Comparison of ENCODE assay signal across 17 cellular contexts in genomic region chr11:113419426-113420003, GRCh38. TPM values are rescaled to one million over a fixed set of nuclear protein-coding genes. Genes with fewer than 3 reads are reported as not detected.
DNase-seq lines count a peak whose midpoint lies in the region; ATAC-seq and TF ChIP-seq lines count a peak whose summit lies in the region.
"Had no signal": no experiment of that assay in that cellular context is flagged by ENCODE, and none has a peak within 500 bp of the region (broad histone marks: within the 10 kb centered on the region; RNA-seq: fewer than 3 reads in every experiment).

No MANE protein-coding gene starts in this region.

- TF ChIP-seq CTCF in GM23338 (conservative IDR thresholded peaks at IDR 0.05; ENCODE audit: low read depth in 2 of 2), result no peak
- no peak for TF ChIP-seq CTCF in neural cell (IDR thresholded peaks at IDR 0.05; ENCODE audit: poor library complexity, severe bottlenecking)

- H3K9me3 Mint-ChIP-seq in GM23338, result no peaks in the 10 kb centered on the region; the same call in 2 of the 3 replicates
- H3K9me3 Mint-ChIP-seq: H9 had no signal

- H3K4me2 ChIP-seq in GM23338 (no peak overlapping the region), neural cell (ENCODE audit: low read length) (no peak overlapping the region)

- no peak overlapping the region for H3K27ac Mint-ChIP-seq in GM23338

- ATAC-seq in GM23338, result peak; percentile 75

- no peaks in the 10 kb centered on the region for H3K36me3 Mint-ChIP-seq in GM23338 (ENCODE audit: low read depth)

- H3K9me3 ChIP-seq in neural cell (ENCODE audit: low read length), result no peaks in the 10 kb centered on the region
- H3K9me3 ChIP-seq: Caco-2, SJCRH30 had no signal

- no peak for TF ChIP-seq EP300 in neural cell (conservative IDR thresholded peaks at IDR 0.05; ENCODE audit: poor library complexity, severe bottlenecking)

- no peaks in the 10 kb centered on the region for H3K27me3 ChIP-seq in GM23338 (ENCODE audit: insufficient read depth)
- no peaks in the 10 kb centered on the region for H3K27me3 ChIP-seq in neural cell (ENCODE audit: insufficient read depth, low read depth, low read length)
- H3K27me3 ChIP-seq: SJCRH30 had no signal

- no peaks in the 10 kb centered on the region for H3K4me1 ChIP-seq in GM23338 (ENCODE audit: insufficient read depth)
- H3K4me1 ChIP-seq: Caco-2, SJCRH30 had no signal

- H3K4me3 Mint-ChIP-seq in GM23338, result no peak overlapping the region
- H3K4me3 Mint-ChIP-seq: H9 had no signal

- H3K27me3 Mint-ChIP-seq in GM23338 (ENCODE audit: insufficient read depth, low read depth, poor library complexity), result peaks cover 9% of the 10 kb centered on the region

- H3K79me2 ChIP-seq in GM23338 (replicated peaks; ENCODE audit: insufficient read depth) (no peaks in the 10 kb centered on the region), neural cell (replicated peaks; ENCODE audit: insufficient read depth, low read length) (no peaks in the 10 kb centered on the region)

- no peak overlapping the region for H3K27ac ChIP-seq in GM23338 (ENCODE audit: low read depth)
- H3K27ac ChIP-seq in neural cell (ENCODE audit: low read length), result no peak overlapping the region
- H3K27ac ChIP-seq: C4-2B, SJCRH30 had no signal

- no peak for TF ChIP-seq RAD21 in neural cell (conservative IDR thresholded peaks at IDR 0.05)

- H3K9ac ChIP-seq in neural cell (ENCODE audit: low read length), result no peak overlapping the region

- H2AFZ ChIP-seq in GM23338, result no peak overlapping the region
- H2AFZ ChIP-seq in neural cell (ENCODE audit: low read depth, low read length), result peak overlapping the region; percentile 27

- no peaks in the 10 kb centered on the region for H3K9me2 ChIP-seq in GM23338 (ENCODE audit: insufficient read depth)
- H3K9me2 ChIP-seq in neural cell (ENCODE audit: insufficient read depth, low read length), result no peaks in the 10 kb centered on the region

- DNase-seq in GM23338 (ENCODE audit: low spot score) (peak; percentile 9), NCI-H1417 (lab: John Stamatoyannopoulos, UW) (peak in 2 of 3 experiments; percentile 86 to 95), NCI-H2227 treated with DMSO at 0.1 percent for 48 hours (lab: John Stamatoyannopoulos, UW) (peak; percentile 80), ureter (ENCODE audit: low spot score) (no peak), DMS 273 (lab: John Stamatoyannopoulos, UW; ENCODE audit: unreplicated experiment) (no peak), Ammon's horn (ENCODE audit: low spot score) (no peak)
- DNase-seq: Caco-2, DMS53, H9, Karpas-422, NCI-H187, NCI-H345, NCI-H748 treated with DMSO at 0.1 percent for 48 hours, SJCRH30 had no signal

- H4K20me1 ChIP-seq in GM23338 (replicated peaks; ENCODE audit: insufficient read depth), result no peaks in the 10 kb centered on the region
- no peaks in the 10 kb centered on the region for H4K20me1 ChIP-seq in neural cell (ENCODE audit: insufficient read depth)

- no peak overlapping the region for H3K4me3 ChIP-seq in GM23338
- no peak overlapping the region for H3K4me3 ChIP-seq in neural cell (ENCODE audit: low read length)
- H3K4me3 ChIP-seq: SJCRH30 had no signal

- H3K4me1 Mint-ChIP-seq in GM23338, result no peaks in the 10 kb centered on the region
- H3K4me1 Mint-ChIP-seq: H9 had no signal

- no peaks in the 10 kb centered on the region for H3F3A ChIP-seq in GM23338 (replicated peaks; ENCODE audit: low read depth)
- no peaks in the 10 kb centered on the region for H3F3A ChIP-seq in neural cell (ENCODE audit: insufficient read depth, low read length, poor library complexity, severe bottlenecking)

- H3K36me3 ChIP-seq in GM23338 (ENCODE audit: insufficient read depth) (no peaks in the 10 kb centered on the region), neural cell (ENCODE audit: insufficient read depth, low read length) (no peaks in the 10 kb centered on the region)
- H3K36me3 ChIP-seq: SJCRH30 had no signal

TF ChIP-seq in GM23338, 12 proteins besides CTCF, POLR2A, EP300 and RAD21 (continues in another document):
- TF ChIP-seq POLR2AphosphoS5 (IDR thresholded peaks at IDR 0.05; ENCODE audit: low read depth) (no peak), EZH2phosphoT487 (IDR thresholded peaks at IDR 0.05; ENCODE audit: unreplicated experiment) (no peak), JUNB (IDR thresholded peaks at IDR 0.05; ENCODE audit: unreplicated experiment) (no peak), NANOG (IDR thresholded peaks at IDR 0.05; ENCODE audit: borderline replicate concordance) (no peak), CREB1 (CRISPR knock-in tag; IDR thresholded peaks at IDR 0.05; ENCODE audit: low read depth) (no peak)

TF ChIP-seq in neural cell, 6 proteins besides CTCF, POLR2A, EP300 and RAD21:
- TF ChIP-seq EZH2 (IDR thresholded peaks at IDR 0.05; ENCODE audit: borderline replicate concordance, insufficient read depth, low read length, poor library complexity, severe bottlenecking) (no peak), MXI1 (conservative IDR thresholded peaks at IDR 0.05; ENCODE audit: poor library complexity, severe bottlenecking) (no peak), REST (IDR thresholded peaks at IDR 0.05; ENCODE audit: borderline replicate concordance) (no peak), TAF1 (IDR thresholded peaks at IDR 0.05; ENCODE audit: low read depth) (no peak), SMC3 (conservative IDR thresholded peaks at IDR 0.05; ENCODE audit: poor library complexity) (no peak), POLR2AphosphoS5 (IDR thresholded peaks at IDR 0.05) (no peak)

RNA-seq across cellular contexts. Expression of gene ANKK1, which starts 31.9 kb away (rescaled TPM):
- 0.14 TPM in 1 of 2 replicates, not detected in the other for total RNA-seq in GM23338 (2014; rRNA removed; shearing (Covaris generic))
- 0.08 TPM in 1 of 2 replicates, not detected in the other for polyA plus RNA-seq in GM23338 (2016; fragmentation: Nextera tagmentation; extraction: Ambion mirVana)
- polyA plus RNA-seq in neural cell, result not detected in 2 replicates
- not detected in 2 replicates for polyA minus RNA-seq in neural cell
- total RNA-seq in ureter, result 1.4 TPM
- total RNA-seq: SJCRH30; T-helper 2 cell treated with Interferon-gamma antibody and Interleukin-4, amounts not matched to agents 100 ng/mL and 5 ng/mL, for 36 hours had no signal

RNA-seq across cellular contexts. Expression of gene DRD2, which starts 55.7 kb away (rescaled TPM):
- total RNA-seq in GM23338 (2014; rRNA removed; shearing (Covaris generic)), result 0.21 TPM in 1 of 2 replicates, not detected in the other
- 0.40 and 0.66 TPM in 2 replicates for polyA plus RNA-seq in GM23338 (2016; fragmentation: Nextera tagmentation; extraction: Ambion mirVana)
- polyA plus RNA-seq in neural cell, result 0.24 and 1.5 TPM in 2 replicates
- 0.35 and 0.73 TPM in 2 replicates for polyA minus RNA-seq in neural cell
- total RNA-seq in ureter, result 0.44 TPM
- total RNA-seq: T-helper 2 cell treated with Interferon-gamma antibody and Interleukin-4, amounts not matched to agents 100 ng/mL and 5 ng/mL, for 36 hours had no signal

Comparison
In these comparisons a context has a peak if more than half of its experiments do, and no peak if none do; other contexts are left out.
1. DNase-seq: peak in GM23338 (single experiment), NCI-H1417 (2 of 3) and NCI-H2227 treated with DMSO at 0.1 percent for 48 hours (single experiment); none in ureter (single experiment), DMS 273 (single experiment) and Ammon's horn (single experiment).